8 cellular contexts compared by ENCODE assay signal in the genomic region with DNA sequence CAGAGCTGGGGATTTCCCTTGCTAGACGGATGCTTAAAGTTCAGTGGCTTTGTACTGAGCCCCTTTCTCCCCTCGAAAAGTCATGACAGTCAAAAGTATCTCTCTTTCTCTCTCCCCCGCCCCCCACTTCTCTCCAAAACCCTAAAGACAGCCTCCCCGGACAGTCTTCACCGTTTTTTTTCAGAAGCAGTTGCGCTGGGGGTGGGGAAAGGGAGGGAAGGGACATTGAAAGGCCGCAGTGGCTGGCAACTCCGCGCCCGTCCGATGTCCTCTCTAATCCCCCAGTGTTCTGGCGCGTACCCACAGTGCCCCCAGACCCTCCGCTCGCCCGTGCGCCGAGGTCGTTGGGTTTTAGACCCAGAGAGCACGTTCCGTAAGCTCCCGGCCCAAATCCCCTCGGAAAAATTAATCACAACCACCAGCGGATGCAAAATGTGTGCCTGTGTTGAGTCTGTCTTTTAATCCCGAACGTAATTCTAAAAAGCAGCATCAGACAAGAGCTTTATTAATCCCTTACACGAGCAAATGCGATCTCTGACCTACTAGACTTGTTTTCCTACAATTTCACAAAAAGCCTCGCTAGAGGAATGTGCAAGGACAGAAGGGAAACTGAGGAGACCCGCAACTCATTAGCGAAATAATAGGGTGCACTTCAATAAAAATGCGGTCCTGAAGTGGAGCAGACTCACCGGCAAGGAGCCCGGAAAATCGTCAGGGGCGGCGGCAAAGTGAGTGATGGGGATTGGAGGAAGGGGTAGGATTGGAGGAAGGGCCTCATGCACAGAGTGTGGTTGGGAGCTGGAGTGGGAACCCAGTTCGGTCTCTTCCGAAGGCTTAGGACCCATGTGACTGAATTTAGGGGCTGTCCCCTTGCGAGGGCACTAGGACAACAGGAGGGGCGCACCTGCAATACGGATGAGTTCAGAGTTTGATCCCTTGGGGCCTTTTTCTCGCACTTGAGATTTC. TPM values are rescaled to one million over a fixed set of nuclear protein-coding genes. Genes with fewer than 3 reads are reported as not detected.
A peak's percentile ranks its signal among the peaks of the same experiment; 100 is the strongest.
DNase-seq lines count a peak whose midpoint lies in the region; TF ChIP-seq lines count a peak whose summit lies in the region.

No MANE protein-coding gene starts in this region.

- H3K79me2 ChIP-seq in H9 (ENCODE audit: insufficient read depth, low read length) (no peaks in the 10 kb centered on the region), Karpas-422 (ENCODE audit: low read length) (no peaks in the 10 kb centered on the region)

- peak overlapping the region; percentile 77 for H3K4me3 ChIP-seq in iPS-18c (ENCODE audit: insufficient read depth, low read depth, low read length)
- H3K4me3 ChIP-seq in Karpas-422 (ENCODE audit: low read length): no peak overlapping the region

- peaks cover 15% of the 10 kb centered on the region for H3K23me2 ChIP-seq in H9 (ENCODE audit: insufficient read length, low read depth, low read length, poor library complexity, severe bottlenecking)

- H3K9me2 ChIP-seq in Karpas-422 (replicated peaks; ENCODE audit: insufficient read depth, low read length): no peaks in the 10 kb centered on the region

- H2BK12ac ChIP-seq in H9 (ENCODE audit: insufficient read length, low read depth, low read length): no peak overlapping the region

- H3K79me1 ChIP-seq in H9 (ENCODE audit: insufficient read depth, low read depth, low read length, poor library complexity, severe bottlenecking): no peaks in the 10 kb centered on the region

- H3K27me3 Mint-ChIP-seq in H9 (ENCODE audit: low read depth): peaks cover 99% of the 10 kb centered on the region
- H3K27me3 Mint-ChIP-seq in activated naive CD4-positive, alpha-beta T cell treated with anti-CD3 and anti-CD28 coated beads, Interleukin-2, amount 10 ng/mL, durations not matched to agents 7 days and 5 days: peaks cover 42% of the 10 kb centered on the region
- peaks cover 26% of the 10 kb centered on the region for H3K27me3 Mint-ChIP-seq in stimulated activated naive CD8-positive, alpha-beta T cell treated with anti-CD3 and anti-CD28 coated beads, Interleukin-15, Interleukin-2, amounts not matched to agents 100 ng/mL and 50 ng/mL, for 24 hours

- H4K5ac ChIP-seq in H9 (ENCODE audit: insufficient read length, low read depth, low read length): no peak overlapping the region

- no peak overlapping the region for H2BK15ac ChIP-seq in H9 (ENCODE audit: low read depth, low read length)

- H2BK5ac ChIP-seq in H9 (ENCODE audit: insufficient read length, low read length): no peak overlapping the region

- peaks cover 0 to 2% of the 10 kb centered on the region in 2 experiments; a peak in 2 of 5 replicates for H3K9me3 Mint-ChIP-seq in H9
- peaks cover 8% of the 10 kb centered on the region for H3K9me3 Mint-ChIP-seq in activated naive CD4-positive, alpha-beta T cell treated with anti-CD3 and anti-CD28 coated beads, Interleukin-2, amount 10 ng/mL, durations not matched to agents 7 days and 5 days
- peaks cover 5% of the 10 kb centered on the region for H3K9me3 Mint-ChIP-seq in stimulated activated naive CD8-positive, alpha-beta T cell treated with anti-CD3 and anti-CD28 coated beads, Interleukin-15, Interleukin-2, amounts not matched to agents 100 ng/mL and 50 ng/mL, for 24 hours

- CTCF ChIA-PET in activated naive CD4-positive, alpha-beta T cell treated with anti-CD3 and anti-CD28 coated beads, Interleukin-2, amount 10 ng/mL, durations not matched to agents 7 days and 5 days (lab: Charles Lee): interaction anchor here (0.5 to 8.0 kb wide), 11 partner anchors 12 to 112 kb away, joined by 3 to 138 read pairs (median 3); partner anchors contain the start of genes ANTXR2 and PRDM8

- no peaks in the 10 kb centered on the region for H3K36me3 ChIP-seq in Karpas-422 (ENCODE audit: insufficient read depth, low read length)

- no peak overlapping the region for H2BK120ac ChIP-seq in H9 (ENCODE audit: low read depth, low read length, poor library complexity, severe bottlenecking)

- H3K9ac ChIP-seq in H9 (ENCODE audit: extremely low read depth, insufficient read length, low read length) (no peak overlapping the region), Karpas-422 (ENCODE audit: low read length) (no peak overlapping the region)

- no peak for TF ChIP-seq CTCF in H9 (conservative IDR thresholded peaks at IDR 0.05)

- H3K4me3 Mint-ChIP-seq in H9: peak overlapping the region; percentile 66 to 83
- peak overlapping the region; percentile 98 for H3K4me3 Mint-ChIP-seq in activated naive CD4-positive, alpha-beta T cell treated with anti-CD3 and anti-CD28 coated beads, Interleukin-2, amount 10 ng/mL, durations not matched to agents 7 days and 5 days
- H3K4me3 Mint-ChIP-seq in stimulated activated naive CD8-positive, alpha-beta T cell treated with anti-CD3 and anti-CD28 coated beads, Interleukin-15, Interleukin-2, amounts not matched to agents 100 ng/mL and 50 ng/mL, for 24 hours: peak overlapping the region; percentile 97

- H4K8ac ChIP-seq in H9 (replicated peaks; ENCODE audit: insufficient read length, low read depth, low read length): no peak overlapping the region

- no peak overlapping the region for H3K4ac ChIP-seq in H9 (ENCODE audit: low read depth, low read length)

- DNase-seq in AG08395 (ENCODE audit: low spot score) (peak; percentile 27), H9 (peak; percentile 63), midbrain (lab: John Stamatoyannopoulos, UW) (no peak), Karpas-422 (no peak)
- peak; percentile 53 for DNase-seq in activated naive CD4-positive, alpha-beta T cell treated with anti-CD3 and anti-CD28 coated beads, Interleukin-2, amount 10 ng/mL, durations not matched to agents 7 days and 5 days
- DNase-seq in effector CD8-positive, alpha-beta T cell (lab: John Stamatoyannopoulos, UW): no peak

- H3K27ac ChIP-seq in H9 (ENCODE audit: insufficient read length, low read depth, low read length) (no peak overlapping the region), Karpas-422 (ENCODE audit: low read length) (no peak overlapping the region)

- H3K4me1 ChIP-seq in H9 (ENCODE audit: insufficient read depth, low read length) (0 out of 2 replicates have a peak, but pooled peaks cover 3% of the 10 kb centered on the region), Karpas-422 (ENCODE audit: low read length) (no peaks in the 10 kb centered on the region)

- H3K27ac Mint-ChIP-seq in H9: no peak overlapping the region
- peak overlapping the region; percentile 93 for H3K27ac Mint-ChIP-seq in activated naive CD4-positive, alpha-beta T cell treated with anti-CD3 and anti-CD28 coated beads, Interleukin-2, amount 10 ng/mL, durations not matched to agents 7 days and 5 days
- H3K27ac Mint-ChIP-seq in stimulated activated naive CD8-positive, alpha-beta T cell treated with anti-CD3 and anti-CD28 coated beads, Interleukin-15, Interleukin-2, amounts not matched to agents 100 ng/mL and 50 ng/mL, for 24 hours: peak overlapping the region; percentile 99

- peaks cover 28 to 42% of the 10 kb centered on the region in 2 experiments for H3K4me1 Mint-ChIP-seq in H9
- H3K4me1 Mint-ChIP-seq in activated naive CD4-positive, alpha-beta T cell treated with anti-CD3 and anti-CD28 coated beads, Interleukin-2, amount 10 ng/mL, durations not matched to agents 7 days and 5 days: peaks cover 54% of the 10 kb centered on the region
- peaks cover 49% of the 10 kb centered on the region for H3K4me1 Mint-ChIP-seq in stimulated activated naive CD8-positive, alpha-beta T cell treated with anti-CD3 and anti-CD28 coated beads, Interleukin-15, Interleukin-2, amounts not matched to agents 100 ng/mL and 50 ng/mL, for 24 hours (ENCODE audit: low read depth)

- no peaks in the 10 kb centered on the region for H4K20me1 ChIP-seq in H9 (ENCODE audit: control insufficient read depth, insufficient read depth, insufficient read length)
- H4K20me1 ChIP-seq in Karpas-422 (ENCODE audit: insufficient read depth, low read depth, low read length): no peaks in the 10 kb centered on the region

- peaks cover 80% of the 10 kb centered on the region for H3K27me3 ChIP-seq in H9 (ENCODE audit: insufficient read depth, low read length)
- no peaks in the 10 kb centered on the region for H3K27me3 ChIP-seq in Karpas-422 (ENCODE audit: low read length)

- H2AFZ ChIP-seq in H9 (ENCODE audit: low read length): no peak overlapping the region
- H2AFZ ChIP-seq in Karpas-422 (ENCODE audit: low read length): no peak overlapping the region

- no peak overlapping the region for H3K18ac ChIP-seq in H9 (ENCODE audit: insufficient read length, low read depth, low read length)

- H3K36me3 Mint-ChIP-seq in H9 (ENCODE audit: insufficient read depth in 1 of 3, low read depth in 3 of 3): no peaks in the 10 kb centered on the region
- H3K36me3 Mint-ChIP-seq in activated naive CD4-positive, alpha-beta T cell treated with anti-CD3 and anti-CD28 coated beads, Interleukin-2, amount 10 ng/mL, durations not matched to agents 7 days and 5 days: peaks cover 13% of the 10 kb centered on the region
- H3K36me3 Mint-ChIP-seq in stimulated activated naive CD8-positive, alpha-beta T cell treated with anti-CD3 and anti-CD28 coated beads, Interleukin-15, Interleukin-2, amounts not matched to agents 100 ng/mL and 50 ng/mL, for 24 hours (ENCODE audit: low read depth): peaks cover under 1% of the 10 kb centered on the region

- no peak overlapping the region for H3T11ph ChIP-seq in H9 (ENCODE audit: low read length)

- H3K14ac ChIP-seq in H9 (ENCODE audit: insufficient read depth, low read length): no peak overlapping the region

- WGBS in H9 (ENCODE audit: extremely low coverage, insufficient read length, low lambda C conversion rate): no CpG with 5 or more reads among the region's 43 CpGs

- no peak overlapping the region for H2AK5ac ChIP-seq in H9 (ENCODE audit: insufficient read length, low read length)

- no peak overlapping the region for H3K23ac ChIP-seq in H9 (ENCODE audit: insufficient read length, low read depth, low read length)

- H3K9me3 ChIP-seq in H9 (ENCODE audit: control insufficient read depth, low read depth, low read length): no peaks in the 10 kb centered on the region
- peaks cover 3% of the 10 kb centered on the region for H3K9me3 ChIP-seq in iPS-18c (ENCODE audit: control insufficient read depth, insufficient read depth, low read length)
- H3K9me3 ChIP-seq in Karpas-422 (ENCODE audit: low read length): no peaks in the 10 kb centered on the region

- H3K56ac ChIP-seq in H9 (ENCODE audit: insufficient read length, low read depth, low read length): no peak overlapping the region

- H2BK20ac ChIP-seq in H9 (ENCODE audit: low read depth, low read length, poor library complexity, severe bottlenecking): no peak overlapping the region

- H3K4me2 ChIP-seq in H9 (ENCODE audit: insufficient read depth, insufficient read length, low read length): peak overlapping the region; percentile 97
- H3K4me2 ChIP-seq in Karpas-422 (ENCODE audit: low read depth, low read length, poor library complexity, severe bottlenecking): no peak overlapping the region

- H4K91ac ChIP-seq in H9 (ENCODE audit: insufficient read length, low read depth, low read length): no peak overlapping the region

RNA-seq across cellular contexts. Expression of gene PRDM8, which starts 12.2 kb away (rescaled TPM):
- not detected in 2 replicates for total RNA-seq in H9 (2021)
- not detected in 2 replicates for total RNA-seq in Karpas-422 (2014; rRNA removed; shearing (Covaris generic); ENCODE audit: low replicate concordance)

Comparison
In these comparisons a context has a peak if more than half of its experiments do, and no peak if none do; other contexts are left out.
1. DNase-seq: peak in AG08395 (single experiment), H9 (single experiment) and activated naive CD4-positive, alpha-beta T cell treated with anti-CD3 and anti-CD28 coated beads, Interleukin-2, amount 10 ng/mL, durations not matched to agents 7 days and 5 days (single experiment); none in effector CD8-positive, alpha-beta T cell (single experiment), midbrain (single experiment) and Karpas-422 (single experiment).
2. H3K27ac Mint-ChIP-seq: peak in activated naive CD4-positive, alpha-beta T cell treated with anti-CD3 and anti-CD28 coated beads, Interleukin-2, amount 10 ng/mL, durations not matched to agents 7 days and 5 days (single experiment) and stimulated activated naive CD8-positive, alpha-beta T cell treated with anti-CD3 and anti-CD28 coated beads, Interleukin-15, Interleukin-2, amounts not matched to agents 100 ng/mL and 50 ng/mL, for 24 hours (single experiment); none in H9 (0 of 3).
3. Peak in every context shown above with its lines, with median percentiles within 50 percentile points of each other: H3K4me3 Mint-ChIP-seq.